8 cellular contexts compared by ENCODE assay signal in the genomic region with DNA sequence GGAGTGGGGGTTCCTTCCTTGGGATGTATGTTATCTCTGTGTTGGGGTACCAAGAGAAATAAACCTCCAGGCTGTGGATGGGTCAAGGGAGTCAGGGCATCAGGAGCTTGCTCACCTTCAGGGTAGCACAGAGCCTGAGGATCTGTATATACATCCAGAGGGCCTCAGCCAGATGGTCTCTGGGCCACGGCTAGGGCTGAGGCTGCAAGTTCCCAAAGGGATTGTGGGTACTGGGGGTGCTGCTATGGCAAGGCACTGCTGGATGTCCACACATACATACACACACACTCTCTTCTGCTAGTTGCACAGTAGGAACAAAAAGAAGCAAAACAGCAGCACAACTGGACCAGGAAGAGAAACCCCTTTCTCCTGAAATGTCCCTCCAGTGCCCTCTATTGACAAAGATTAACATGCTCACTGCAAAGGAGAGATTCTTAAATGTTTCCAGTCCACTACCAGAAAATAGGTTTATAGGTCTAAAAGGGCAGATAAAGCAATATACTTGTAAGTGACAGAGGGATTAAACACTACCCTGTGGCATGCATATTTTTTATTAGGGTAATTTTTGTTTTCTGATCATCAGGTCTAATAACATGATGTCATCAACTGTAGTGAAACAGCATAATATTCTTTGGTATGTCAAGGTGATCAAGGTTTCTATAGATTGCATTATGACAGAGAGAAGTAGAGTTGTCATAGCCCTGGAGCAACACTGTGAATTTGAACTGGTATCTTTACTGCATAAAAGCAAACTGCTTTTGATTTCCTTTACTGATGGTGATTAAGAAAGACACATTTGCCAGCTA. TPM values are rescaled to one million over a fixed set of nuclear protein-coding genes. Genes with fewer than 3 reads are reported as not detected.
DNase-seq lines count a peak whose midpoint lies in the region; FAIRE-seq and TF ChIP-seq lines count a peak whose summit lies in the region.

No MANE protein-coding gene starts in this region.

- TF ChIP-seq CTCF in GM20000 (IDR thresholded peaks at IDR 0.05; ENCODE audit: extremely low read depth, missing control alignments), result peak; percentile 5
- TF ChIP-seq CTCF in ovary (IDR thresholded peaks at IDR 0.05), result no peak

- H3K4me1 ChIP-seq in ovary (ENCODE audit: insufficient read depth) (no peaks in the 10 kb centered on the region), small intestine (ENCODE audit: control insufficient read depth in 2 of 2, insufficient read depth in 1 of 2, low read depth in 1 of 2, low read length in 1 of 2) (no peaks in the 10 kb centered on the region)

- H3K27ac ChIP-seq in ovary, result no peak overlapping the region
- H3K27ac ChIP-seq in small intestine (ENCODE audit: low read depth in 1 of 2, low read length in 1 of 2), result no peak overlapping the region

- no peaks in the 10 kb centered on the region for H3K27me3 ChIP-seq in ovary
- 0 out of 2 replicates have a peak, but pooled peaks cover 3% of the 10 kb centered on the region for H3K27me3 ChIP-seq in MG63
- no peaks in the 10 kb centered on the region for H3K27me3 ChIP-seq in small intestine (ENCODE audit: control insufficient read depth in 2 of 2, insufficient read depth in 2 of 2, low read length in 2 of 2)

- WGBS in ovary, 3 donors, result 87 to 100% (median 100%) methylated on average over 1 of the region's 1 CpG
- 53 to 75% (median 70%) methylated on average over 1 of the region's 1 CpG for WGBS in small intestine, 3 donors

- H3K9me3 ChIP-seq in ovary (no peaks in the 10 kb centered on the region), MG63 (no peaks in the 10 kb centered on the region), small intestine (ENCODE audit: control insufficient read depth, low read depth) (no peaks in the 10 kb centered on the region)

- TF ChIP-seq POLR2A in ovary (IDR thresholded peaks at IDR 0.05), result no peak

- peak; percentile 18 for DNase-seq in Ammon's horn (ENCODE audit: low spot score)
- peak; percentile 20 for DNase-seq in GM20000 (ENCODE audit: low spot score)
- peak; percentile 39 for DNase-seq in NCI-H69 (lab: John Stamatoyannopoulos, UW)
- peak; percentile 2 for DNase-seq in germinal center (ENCODE audit: low spot score)
- no peak for DNase-seq in ovary
- no peak for DNase-seq in MG63
- DNase-seq in islet precursor cell, result no peak
- DNase-seq in small intestine, result no peak

- TF ChIP-seq EP300 in ovary (IDR thresholded peaks at IDR 0.05), result no peak

- H3K4me3 ChIP-seq in ovary, result no peak overlapping the region
- no peak overlapping the region for H3K4me3 ChIP-seq in MG63
- no peak overlapping the region for H3K4me3 ChIP-seq in small intestine (ENCODE audit: low read depth in 1 of 2, low read length in 2 of 2)

- intact Hi-C loops in ovary (cut with DNase I), result no loop called here

- no peak for FAIRE-seq in small intestine (lab: Jason Lieb, UNC)

- H3K36me3 ChIP-seq in ovary (no peaks in the 10 kb centered on the region), MG63 (no peaks in the 10 kb centered on the region), small intestine (ENCODE audit: control insufficient read depth in 2 of 2, insufficient read depth in 2 of 2, low read length in 2 of 2) (no peaks in the 10 kb centered on the region)

RNA-seq across cellular contexts. Expression of a gene that starts 56.3 kb away (rescaled TPM):
- 1 to 10 TPM in 3 of 7 donors, under 1 TPM in 4; 0.48 to 1.6 (median 0.96) TPM for total RNA-seq in ovary
- polyA plus RNA-seq in ovary, result 1 to 10 TPM in 1 of 2 donors, under 1 TPM in 1; 0.68 to 1.5 TPM
- not detected in 2 replicates for total RNA-seq in MG63 (2014; rRNA removed; shearing (Covaris generic); ENCODE audit: low replicate concordance)
- under 1 TPM in 1 of 3 donors, not detected in 2; 0.18 TPM for polyA plus RNA-seq in small intestine

Comparison
In these comparisons a context has a peak if more than half of its experiments do, and no peak if none do; other contexts are left out.
1. DNase-seq: peak in Ammon's horn (single experiment), GM20000 (single experiment), NCI-H69 (single experiment) and germinal center (single experiment); none in ovary (0 of 5), MG63 (single experiment), islet precursor cell (single experiment) and small intestine (single experiment).